Comparison of ENCODE assay signal across 1 cellular context in the genomic region with DNA sequence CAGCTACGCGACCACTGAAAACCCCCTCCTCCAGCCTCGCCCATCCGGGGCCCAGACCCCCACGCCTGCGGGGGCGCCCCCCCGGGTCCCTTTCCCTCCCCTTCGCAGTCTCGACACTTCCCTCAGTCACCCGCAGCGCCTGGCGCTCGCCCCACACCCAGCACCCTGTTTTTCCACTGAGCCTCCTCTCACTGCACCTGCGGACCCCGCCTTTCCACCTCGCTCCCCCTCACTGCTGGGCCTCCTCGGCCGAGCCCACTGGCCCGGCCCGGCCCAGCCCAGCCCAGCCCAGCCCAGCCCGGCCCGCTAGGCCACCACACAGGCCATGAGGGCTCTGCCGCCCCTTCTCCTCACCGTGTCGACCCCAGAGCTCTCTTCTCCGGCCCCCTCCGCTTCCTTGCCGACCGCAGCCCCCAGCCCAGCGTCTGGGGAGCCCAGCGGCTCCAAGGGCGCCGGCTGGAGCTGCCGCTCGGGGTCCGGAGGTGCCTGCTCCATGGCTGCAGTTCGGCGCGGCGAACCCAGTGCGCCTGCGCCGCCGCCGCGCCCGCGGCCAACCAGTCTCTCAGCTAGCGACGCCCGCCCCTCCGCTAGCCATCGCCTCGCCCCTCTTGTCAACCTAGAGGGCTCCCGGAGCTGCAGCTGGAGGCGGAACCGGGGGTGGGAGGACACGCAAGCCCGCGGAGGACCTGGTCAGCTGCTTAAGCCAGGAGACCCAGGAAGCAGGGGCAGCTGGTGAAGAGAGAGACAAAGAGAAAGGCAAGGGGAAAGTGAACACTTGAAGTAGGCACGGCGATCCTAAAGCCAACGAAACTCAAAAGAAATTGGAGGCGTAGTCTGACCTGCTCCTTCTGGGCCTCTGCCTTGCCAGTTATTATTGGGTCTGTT.
TF ChIP-seq lines count a peak whose summit lies in the region.

Gene SNX4 (minus strand): TSS at position 525 of the 885 bp plus-strand sequence. CDS start 30 bp downstream, at position 495.

TF ChIP-seq in HepG2, 621 proteins besides CTCF, POLR2A, EP300 and RAD21 (continued from another document and continues in another):
- TF ChIP-seq GMEB1 (CRISPR knock-in tag; IDR thresholded peaks at IDR 0.05; ENCODE audit: borderline replicate concordance) (no peak; the same call in 1 of the 2 replicates), HOXD1 (CRISPR knock-in tag; IDR thresholded peaks at IDR 0.05) (no peak), POGK (CRISPR knock-in tag; conservative IDR thresholded peaks at IDR 0.05) (no peak), FOXP1 (IDR thresholded peaks at IDR 0.05) (no peak), FOXP1 (CRISPR knock-in tag; IDR thresholded peaks at IDR 0.05) (no peak), HNF1A (IDR thresholded peaks at IDR 0.05; ENCODE audit: low read depth) (no peak), HNF1A (CRISPR knock-in tag; IDR thresholded peaks at IDR 0.05; ENCODE audit: borderline replicate concordance) (no peak), FOXM1 (CRISPR knock-in tag; IDR thresholded peaks at IDR 0.05) (no peak), KAT2B (IDR thresholded peaks at IDR 0.05; ENCODE audit: borderline replicate concordance, low read depth, low read length) (no peak), DNMT1 (CRISPR knock-in tag; IDR thresholded peaks at IDR 0.05) (no peak), FOXJ3 (CRISPR knock-in tag; IDR thresholded peaks at IDR 0.05; ENCODE audit: borderline replicate concordance) (no peak), ATF7 (IDR thresholded peaks at IDR 0.05) (no peak), ATF7 (CRISPR knock-in tag; IDR thresholded peaks at IDR 0.05) (no peak), ZNF720 (CRISPR knock-in tag; IDR thresholded peaks at IDR 0.05) (no peak), TEAD3 (CRISPR knock-in tag; optimal IDR thresholded peaks at IDR 0.05; ENCODE audit: borderline replicate concordance) (no peak), HOXA7 (CRISPR knock-in tag; IDR thresholded peaks at IDR 0.05) (no peak), RFX3 (CRISPR knock-in tag; IDR thresholded peaks at IDR 0.05) (no peak), DMAP1 (CRISPR knock-in tag; IDR thresholded peaks at IDR 0.05) (no peak; the same call in 1 of the 2 replicates), SYNCRIP (IDR thresholded peaks at IDR 0.05; ENCODE audit: insufficient read depth, low read depth, low read length) (no peak), KAT8 (CRISPR knock-in tag; IDR thresholded peaks at IDR 0.05) (peak; percentile 30; the same call in 1 of the 2 replicates), MNT (IDR thresholded peaks at IDR 0.05) (no peak), ZNF816 (CRISPR knock-in tag; IDR thresholded peaks at IDR 0.05; ENCODE audit: borderline replicate concordance) (no peak), ZNF484 (CRISPR knock-in tag; IDR thresholded peaks at IDR 0.05; ENCODE audit: borderline replicate concordance, low read depth) (no peak)
- TF ChIP-seq, protein P1, sequence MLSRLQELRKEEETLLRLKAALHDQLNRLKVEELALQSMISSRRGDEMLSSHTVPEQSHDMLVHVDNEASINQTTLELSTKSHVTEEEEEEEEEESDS (CRISPR knock-in tag; IDR thresholded peaks at IDR 0.05; ENCODE audit: borderline replicate concordance), result no peak
- TF ChIP-seq, protein P2, sequence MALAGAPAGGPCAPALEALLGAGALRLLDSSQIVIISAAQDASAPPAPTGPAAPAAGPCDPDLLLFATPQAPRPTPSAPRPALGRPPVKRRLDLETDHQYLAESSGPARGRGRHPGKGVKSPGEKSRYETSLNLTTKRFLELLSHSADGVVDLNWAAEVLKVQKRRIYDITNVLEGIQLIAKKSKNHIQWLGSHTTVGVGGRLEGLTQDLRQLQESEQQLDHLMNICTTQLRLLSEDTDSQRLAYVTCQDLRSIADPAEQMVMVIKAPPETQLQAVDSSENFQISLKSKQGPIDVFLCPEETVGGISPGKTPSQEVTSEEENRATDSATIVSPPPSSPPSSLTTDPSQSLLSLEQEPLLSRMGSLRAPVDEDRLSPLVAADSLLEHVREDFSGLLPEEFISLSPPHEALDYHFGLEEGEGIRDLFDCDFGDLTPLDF (CRISPR knock-in tag; IDR thresholded peaks at IDR 0.05), result peak; percentile 48
- TF ChIP-seq, protein P3, sequence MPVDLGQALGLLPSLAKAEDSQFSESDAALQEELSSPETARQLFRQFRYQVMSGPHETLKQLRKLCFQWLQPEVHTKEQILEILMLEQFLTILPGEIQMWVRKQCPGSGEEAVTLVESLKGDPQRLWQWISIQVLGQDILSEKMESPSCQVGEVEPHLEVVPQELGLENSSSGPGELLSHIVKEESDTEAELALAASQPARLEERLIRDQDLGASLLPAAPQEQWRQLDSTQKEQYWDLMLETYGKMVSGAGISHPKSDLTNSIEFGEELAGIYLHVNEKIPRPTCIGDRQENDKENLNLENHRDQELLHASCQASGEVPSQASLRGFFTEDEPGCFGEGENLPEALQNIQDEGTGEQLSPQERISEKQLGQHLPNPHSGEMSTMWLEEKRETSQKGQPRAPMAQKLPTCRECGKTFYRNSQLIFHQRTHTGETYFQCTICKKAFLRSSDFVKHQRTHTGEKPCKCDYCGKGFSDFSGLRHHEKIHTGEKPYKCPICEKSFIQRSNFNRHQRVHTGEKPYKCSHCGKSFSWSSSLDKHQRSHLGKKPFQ (CRISPR knock-in tag; IDR thresholded peaks at IDR 0.05; ENCODE audit: insufficient replicate concordance), result no peak
- TF ChIP-seq, protein P4, sequence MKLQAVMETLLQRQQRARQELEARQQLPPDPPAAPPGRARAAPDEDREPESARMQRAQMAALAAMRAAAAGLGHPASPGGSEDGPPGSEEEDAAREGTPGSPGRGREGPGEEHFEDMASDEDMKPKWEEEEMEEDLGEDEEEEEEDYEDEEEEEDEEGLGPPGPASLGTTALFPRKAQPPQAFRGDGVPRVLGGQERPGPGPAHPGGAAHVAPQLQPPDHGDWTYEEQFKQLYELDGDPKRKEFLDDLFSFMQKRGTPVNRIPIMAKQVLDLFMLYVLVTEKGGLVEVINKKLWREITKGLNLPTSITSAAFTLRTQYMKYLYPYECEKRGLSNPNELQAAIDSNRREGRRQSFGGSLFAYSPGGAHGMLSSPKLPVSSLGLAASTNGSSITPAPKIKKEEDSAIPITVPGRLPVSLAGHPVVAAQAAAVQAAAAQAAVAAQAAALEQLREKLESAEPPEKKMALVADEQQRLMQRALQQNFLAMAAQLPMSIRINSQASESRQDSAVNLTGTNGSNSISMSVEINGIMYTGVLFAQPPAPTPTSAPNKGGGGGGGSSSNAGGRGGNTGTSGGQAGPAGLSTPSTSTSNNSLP (IDR thresholded peaks at IDR 0.05; ENCODE audit: low read depth, low read length), result no peak
